ENCODE assay signal across 8 cellular contexts in the genomic region with DNA sequence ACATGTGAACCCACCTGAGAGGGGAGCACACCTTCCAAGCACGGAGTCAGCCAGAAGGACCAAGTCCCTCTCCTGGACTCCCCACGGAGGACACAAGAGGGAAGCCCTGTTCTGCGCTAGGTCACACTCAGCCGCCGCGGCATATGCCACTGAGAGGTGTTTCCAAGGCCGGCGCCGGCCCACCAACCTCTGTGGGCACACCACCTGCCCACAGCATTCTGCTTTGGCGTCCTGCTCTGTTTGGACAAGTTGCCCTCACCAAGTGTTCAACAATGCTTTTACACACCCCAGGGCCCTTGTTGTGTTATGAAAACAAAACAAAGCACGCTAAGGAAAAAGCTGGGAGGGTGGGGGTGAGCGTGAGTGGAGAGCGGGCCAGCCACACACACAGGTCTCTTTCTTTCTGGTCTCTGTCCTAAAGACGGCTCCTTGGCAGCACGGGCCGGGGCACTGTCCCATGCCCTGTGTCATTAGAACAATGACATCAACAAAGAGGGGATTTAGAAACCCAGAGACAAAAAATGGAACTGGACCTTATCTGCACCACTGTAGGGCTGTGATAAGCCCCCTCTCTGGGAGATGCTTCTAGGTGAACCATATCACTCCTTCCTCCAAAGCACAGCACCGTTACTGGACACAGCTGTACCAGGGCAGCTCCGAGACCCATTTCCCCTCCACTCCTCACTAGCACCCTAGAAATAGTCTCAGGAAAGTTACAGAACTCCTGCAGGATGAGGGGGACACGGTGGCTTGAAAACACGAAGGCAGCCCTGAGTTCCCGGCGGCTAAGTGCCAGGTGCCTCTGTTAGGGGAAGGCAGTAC. TPM values are rescaled to one million over a fixed set of nuclear protein-coding genes. Genes with fewer than 3 reads are reported as not detected.
A peak's percentile ranks its signal among the peaks of the same experiment; 100 is the strongest.
DNase-seq lines count a peak whose midpoint lies in the region; ATAC-seq and TF ChIP-seq lines count a peak whose summit lies in the region.

No MANE protein-coding gene starts in this region.

- no peaks in the 10 kb centered on the region for H3K27me3 ChIP-seq in esophagus squamous epithelium

- peaks cover 62 to 100% (median 86%) of the 10 kb centered on the region in 3 donors for H3K4me1 ChIP-seq in esophagus squamous epithelium

- peak overlapping the region; percentile 69 for H3K27ac ChIP-seq in RWPE1
- H3K27ac ChIP-seq in esophagus squamous epithelium: peak overlapping the region; percentile 49 to 73 (median 66)

- H3K4me1 Mint-ChIP-seq in progenitor cell of endocrine pancreas (ENCODE audit: low read depth): peaks cover 78% of the 10 kb centered on the region

- H3K9me3 ChIP-seq in esophagus squamous epithelium: no peaks in the 10 kb centered on the region

- DNase-seq in DMS79 (lab: John Stamatoyannopoulos, UW) (peak; percentile 54), RWPE1 (ENCODE audit: low spot score) (no peak), esophagus squamous epithelium (lab: John Stamatoyannopoulos, UW) (no peak), progenitor cell of endocrine pancreas (ENCODE audit: low spot score, unreplicated experiment) (no peak), NCI-H345 treated with DMSO at 0.1 percent for 48 hours (lab: John Stamatoyannopoulos, UW; ENCODE audit: unreplicated experiment) (no peak)

- H3K9me3 Mint-ChIP-seq in progenitor cell of endocrine pancreas (ENCODE audit: low read depth): no peaks in the 10 kb centered on the region

- WGBS in esophagus squamous epithelium, 2 donors: 46 to 64% methylated on average over 10 to 11 of the region's 22 CpGs

- peaks cover 2% of the 10 kb centered on the region for H3K36me3 Mint-ChIP-seq in progenitor cell of endocrine pancreas (ENCODE audit: insufficient read depth)

- POLR2A ChIA-PET in RWPE1 (lab: Yijun Ruan, JAX; ENCODE audit: low non-redundant PET): no interaction called here

- H3K4me3 Mint-ChIP-seq in progenitor cell of endocrine pancreas (ENCODE audit: low read depth): no peak overlapping the region

- no peaks in the 10 kb centered on the region for H3K27me3 Mint-ChIP-seq in progenitor cell of endocrine pancreas

- intact Hi-C loops in esophagus squamous epithelium (cut with DNase I): no loop called here

- no peak for TF ChIP-seq POLR2A in esophagus squamous epithelium (IDR thresholded peaks at IDR 0.05)

- H3K36me3 ChIP-seq in esophagus squamous epithelium: no peaks in the 10 kb centered on the region

- H3K27ac Mint-ChIP-seq in progenitor cell of endocrine pancreas: peak overlapping the region; percentile 51

- ATAC-seq in GM21528 (IDR thresholded peaks at IDR 0.05; ENCODE audit: low FRiP score, unreplicated experiment): no peak
- no peak for ATAC-seq in HG03342 (IDR thresholded peaks at IDR 0.05; ENCODE audit: unreplicated experiment)
- no peak for ATAC-seq in GM18858 (IDR thresholded peaks at IDR 0.05; ENCODE audit: unreplicated experiment)

- TF ChIP-seq CTCF in RWPE1 (conservative IDR thresholded peaks at IDR 0.05; ENCODE audit: low read depth) (no peak), esophagus squamous epithelium (IDR thresholded peaks at IDR 0.05) (no peak), progenitor cell of endocrine pancreas (IDR thresholded peaks at IDR 0.05; ENCODE audit: unreplicated experiment) (no peak)

- H3K4me3 ChIP-seq in esophagus squamous epithelium: peak overlapping the region in 1 of 4 donors; percentile 8

- CTCF ChIA-PET in RWPE1 (lab: Yijun Ruan, JAX): no interaction called here

RNA-seq across cellular contexts. Expression of gene SMAD7, which starts 17.0 kb away (rescaled TPM):
- total RNA-seq in esophagus squamous epithelium (10 to 100 TPM in 2 of 4 donors, 1 to 10 TPM in 2; 4.2 to 26.5 (median 9.0) TPM), progenitor cell of endocrine pancreas (24.3 and 27.8 TPM in 2 replicates)
